11 cellular contexts compared by ENCODE assay signal in the genomic region with DNA sequence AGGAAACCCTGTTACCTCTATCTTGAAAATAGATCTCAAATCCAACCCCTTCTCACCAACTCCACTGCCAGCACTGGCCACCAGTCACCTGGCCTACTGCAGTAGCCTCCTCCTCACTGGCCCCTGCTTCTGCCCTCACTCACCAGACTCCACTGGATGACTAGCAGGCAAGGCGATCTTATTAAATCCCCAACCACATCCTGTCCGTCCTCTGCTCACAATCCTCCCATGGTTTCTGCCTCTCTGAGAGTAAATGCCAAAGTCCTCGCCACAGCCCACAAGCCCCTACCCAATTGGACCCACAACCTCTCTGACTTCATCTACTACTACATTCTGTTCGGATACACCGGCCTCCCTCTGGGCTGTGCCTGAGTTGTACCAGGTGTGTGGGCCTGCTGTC. TPM values are rescaled to one million over a fixed set of nuclear protein-coding genes. Genes with fewer than 3 reads are reported as not detected.
A peak's percentile ranks its signal among the peaks of the same experiment; 100 is the strongest.
DNase-seq lines count a peak whose midpoint lies in the region; ATAC-seq and TF ChIP-seq lines count a peak whose summit lies in the region.
"Had no signal": no experiment of that assay in that cellular context is flagged by ENCODE, and none has a peak within 500 bp of the region (broad histone marks: within the 10 kb centered on the region; RNA-seq: fewer than 3 reads in every experiment).

No MANE protein-coding gene starts in this region.

- TF ChIP-seq CTCF in suprapubic skin (IDR thresholded peaks at IDR 0.05) = no peak

- H3K36me3 ChIP-seq in suprapubic skin = peaks cover 27% of the 10 kb centered on the region

- H3K9me3 Mint-ChIP-seq in activated T-cell treated with anti-CD3 and anti-CD28 coated beads, Interleukin-2, amount 50 U/mL, for 24 hours = no peaks in the 10 kb centered on the region
- no peaks in the 10 kb centered on the region for H3K9me3 Mint-ChIP-seq in activated naive CD8-positive, alpha-beta T cell treated with anti-CD3 and anti-CD28 coated beads for 36 hours
- H3K9me3 Mint-ChIP-seq in stimulated activated naive B cell treated with anti-CD40 and anti-IgM and Interleukin-4, amounts not matched to agents 10 μg/mL and 1 μg/mL and 100 μg/mL, for 72 hours = no peaks in the 10 kb centered on the region

- WGBS in suprapubic skin = 88% methylated on average over 5 of the region's 5 CpGs

- TF ChIP-seq EP300 in suprapubic skin (IDR thresholded peaks at IDR 0.05) = no peak

- H3K27ac Mint-ChIP-seq in activated T-cell treated with anti-CD3 and anti-CD28 coated beads, Interleukin-2, amount 50 U/mL, for 24 hours = peak overlapping the region; percentile 75
- H3K27ac Mint-ChIP-seq in activated naive CD8-positive, alpha-beta T cell treated with anti-CD3 and anti-CD28 coated beads for 36 hours = peak overlapping the region; percentile 78
- H3K27ac Mint-ChIP-seq in stimulated activated naive B cell treated with anti-CD40 and anti-IgM and Interleukin-4, amounts not matched to agents 10 μg/mL and 1 μg/mL and 100 μg/mL, for 72 hours = peak overlapping the region; percentile 15

- ATAC-seq in stimulated activated naive B cell treated with anti-CD40 and anti-IgM and Interleukin-4, amounts not matched to agents 10 μg/mL and 1 μg/mL and 100 μg/mL, for 72 hours (replicated peaks) = no peak
- no peak for ATAC-seq in GM18511 (IDR thresholded peaks at IDR 0.05; ENCODE audit: unreplicated experiment)
- ATAC-seq: psoas muscle had no signal

- no peak overlapping the region for H3K4me3 Mint-ChIP-seq in activated T-cell treated with anti-CD3 and anti-CD28 coated beads, Interleukin-2, amount 50 U/mL, for 24 hours
- no peak overlapping the region for H3K4me3 Mint-ChIP-seq in activated naive CD8-positive, alpha-beta T cell treated with anti-CD3 and anti-CD28 coated beads for 36 hours
- H3K4me3 Mint-ChIP-seq in stimulated activated naive B cell treated with anti-CD40 and anti-IgM and Interleukin-4, amounts not matched to agents 10 μg/mL and 1 μg/mL and 100 μg/mL, for 72 hours = no peak overlapping the region

- no peak for DNase-seq in activated T-cell treated with anti-CD3 and anti-CD28 coated beads, Interleukin-2, amount 50 U/mL, for 24 hours
- DNase-seq in activated T-cell treated with anti-CD3 and anti-CD28 coated beads, Interleukin-2, amount 50 U/mL, for 1 hour = no peak
- DNase-seq in activated naive CD8-positive, alpha-beta T cell treated with anti-CD3 and anti-CD28 coated beads for 36 hours = no peak
- DNase-seq in stimulated activated naive B cell treated with anti-CD40 and anti-IgM and Interleukin-4, amounts not matched to agents 10 μg/mL and 1 μg/mL and 100 μg/mL, for 72 hours = no peak
- DNase-seq in suprapubic skin (ENCODE audit: low spot score in 2 of 2) = no peak
- DNase-seq: ACHN, dermis blood vessel endothelial cell, hippocampal formation, NCI-H1105 treated with DMSO at 0.1 percent for 48 hours, psoas muscle had no signal

- peaks cover 79% of the 10 kb centered on the region for H3K36me3 Mint-ChIP-seq in activated T-cell treated with anti-CD3 and anti-CD28 coated beads, Interleukin-2, amount 50 U/mL, for 24 hours (ENCODE audit: low read depth)
- H3K36me3 Mint-ChIP-seq in activated naive CD8-positive, alpha-beta T cell treated with anti-CD3 and anti-CD28 coated beads for 36 hours = peaks cover 30% of the 10 kb centered on the region
- H3K36me3 Mint-ChIP-seq in stimulated activated naive B cell treated with anti-CD40 and anti-IgM and Interleukin-4, amounts not matched to agents 10 μg/mL and 1 μg/mL and 100 μg/mL, for 72 hours = peaks cover 17 to 23% of the 10 kb centered on the region in 2 donors

- H3K27ac ChIP-seq in suprapubic skin = no peak overlapping the region
- H3K27ac ChIP-seq: psoas muscle had no signal

- H3K27me3 Mint-ChIP-seq in activated T-cell treated with anti-CD3 and anti-CD28 coated beads, Interleukin-2, amount 50 U/mL, for 24 hours = peaks cover 12% of the 10 kb centered on the region
- no peaks in the 10 kb centered on the region for H3K27me3 Mint-ChIP-seq in activated naive CD8-positive, alpha-beta T cell treated with anti-CD3 and anti-CD28 coated beads for 36 hours
- peaks cover 0 to 3% of the 10 kb centered on the region in 2 donors for H3K27me3 Mint-ChIP-seq in stimulated activated naive B cell treated with anti-CD40 and anti-IgM and Interleukin-4, amounts not matched to agents 10 μg/mL and 1 μg/mL and 100 μg/mL, for 72 hours

- H3K4me1 Mint-ChIP-seq in activated T-cell treated with anti-CD3 and anti-CD28 coated beads, Interleukin-2, amount 50 U/mL, for 24 hours (ENCODE audit: low read depth) = peaks cover 63% of the 10 kb centered on the region
- H3K4me1 Mint-ChIP-seq in activated naive CD8-positive, alpha-beta T cell treated with anti-CD3 and anti-CD28 coated beads for 36 hours = peaks cover 43% of the 10 kb centered on the region
- peaks cover 35 to 39% of the 10 kb centered on the region in 2 donors for H3K4me1 Mint-ChIP-seq in stimulated activated naive B cell treated with anti-CD40 and anti-IgM and Interleukin-4, amounts not matched to agents 10 μg/mL and 1 μg/mL and 100 μg/mL, for 72 hours

- no peak overlapping the region for H3K4me3 ChIP-seq in suprapubic skin
- H3K4me3 ChIP-seq: psoas muscle had no signal

- H3K4me1 ChIP-seq in suprapubic skin = peaks cover 8% of the 10 kb centered on the region
- H3K4me1 ChIP-seq: psoas muscle had no signal

- H3K27me3 ChIP-seq in suprapubic skin = no peaks in the 10 kb centered on the region

- no peaks in the 10 kb centered on the region for H3K9me3 ChIP-seq in suprapubic skin
- H3K9me3 ChIP-seq: psoas muscle had no signal

- no peak for TF ChIP-seq POLR2A in suprapubic skin (IDR thresholded peaks at IDR 0.05)

RNA-seq across cellular contexts. Expression of a gene that starts 5.4 kb away (rescaled TPM):
- 100 to 1,000 TPM; 213 to 219 TPM for total RNA-seq in activated naive CD8-positive, alpha-beta T cell treated with anti-CD3 and anti-CD28 coated beads for 36 hours
- 10 to 100 TPM in 1 of 4 donors, 1 to 10 TPM in 3; 6.2 to 18.2 (median 8.7) TPM for total RNA-seq in suprapubic skin

RNA-seq across cellular contexts. Expression of a gene that starts 12.8 kb away (rescaled TPM):
- 10 to 100 TPM; 20.8 to 24.0 TPM for total RNA-seq in activated naive CD8-positive, alpha-beta T cell treated with anti-CD3 and anti-CD28 coated beads for 36 hours
- 10 to 100 TPM; 17.1 to 32.3 (median 24.3) TPM for total RNA-seq in suprapubic skin

RNA-seq across cellular contexts. Expression of a gene that starts 26.5 kb away (rescaled TPM):
- total RNA-seq in activated naive CD8-positive, alpha-beta T cell treated with anti-CD3 and anti-CD28 coated beads for 36 hours = 10 to 100 TPM; 84.3 to 85.7 TPM
- total RNA-seq in suprapubic skin = 10 to 100 TPM; 51.8 to 88.3 (median 71.9) TPM

RNA-seq across cellular contexts. Expression of a gene that starts 26.7 kb away (rescaled TPM):
- total RNA-seq in activated naive CD8-positive, alpha-beta T cell treated with anti-CD3 and anti-CD28 coated beads for 36 hours = 10 to 100 TPM; 57.8 to 60.5 TPM
- 10 to 100 TPM; 40.8 to 60.5 (median 43.4) TPM for total RNA-seq in suprapubic skin

RNA-seq across cellular contexts. Expression of a gene that starts 33.1 kb away (rescaled TPM):
- total RNA-seq in activated naive CD8-positive, alpha-beta T cell treated with anti-CD3 and anti-CD28 coated beads for 36 hours = 10 to 100 TPM; 57.3 to 59.5 TPM
- 10 to 100 TPM; 32.3 to 50.1 (median 46.2) TPM for total RNA-seq in suprapubic skin

Comparison
In these comparisons a context has a peak if more than half of its experiments do, and no peak if none do; other contexts are left out.
1. H3K27ac Mint-ChIP-seq: peak in every context shown above with its lines; median percentile 78 in activated naive CD8-positive, alpha-beta T cell treated with anti-CD3 and anti-CD28 coated beads for 36 hours; 75 in activated T-cell treated with anti-CD3 and anti-CD28 coated beads, Interleukin-2, amount 50 U/mL, for 24 hours; 15 in stimulated activated naive B cell treated with anti-CD40 and anti-IgM and Interleukin-4, amounts not matched to agents 10 μg/mL and 1 μg/mL and 100 μg/mL, for 72 hours.
2. RNA of a gene that starts 5.4 kb away (total RNA-seq): 213 to 219 TPM in activated naive CD8-positive, alpha-beta T cell treated with anti-CD3 and anti-CD28 coated beads for 36 hours; 6.2 to 18.2 TPM in suprapubic skin; every median in the first group is over 10 times any median in the second.